In genomic region chr7:105019269-105019668, GRCh38 we compare ENCODE assay signal across 12 cellular contexts. TPM values are rescaled to one million over a fixed set of nuclear protein-coding genes. Genes with fewer than 3 reads are reported as not detected.
DNase-seq lines count a peak whose midpoint lies in the region; ATAC-seq and TF ChIP-seq lines count a peak whose summit lies in the region.
"Had no signal": no experiment of that assay in that cellular context is flagged by ENCODE, and none has a peak within 500 bp of the region (broad histone marks: within the 10 kb centered on the region; RNA-seq: fewer than 3 reads in every experiment).

No MANE protein-coding gene starts in this region.

- H3K4me3 ChIP-seq in BLaER1 = no peak overlapping the region
- H3K4me3 ChIP-seq in GM12864 (ENCODE audit: low read depth, low read length) = peak overlapping the region; percentile 41; the same call in 1 of the 2 replicates
- H3K4me3 ChIP-seq in naive thymus-derived CD4-positive, alpha-beta T cell (ENCODE audit: low read length) = no peak overlapping the region
- H3K4me3 ChIP-seq: MG63, pancreas had no signal

- no peak for DNase-seq in GM12864 (ENCODE audit: low read depth)
- no peak for DNase-seq in activated naive CD8-positive, alpha-beta T cell treated with anti-CD3 and anti-CD28 coated beads for 36 hours
- no peak for DNase-seq in naive thymus-derived CD4-positive, alpha-beta T cell
- no peak for DNase-seq in mucosa of gallbladder (ENCODE audit: low spot score)
- no peak for DNase-seq in progenitor cell of endocrine pancreas (ENCODE audit: low spot score, unreplicated experiment)
- no peak for DNase-seq in OCI-M1 (lab: John Stamatoyannopoulos, UW)
- DNase-seq: H7, MG63, pancreas had no signal

- no peaks in the 10 kb centered on the region for H3K9me3 ChIP-seq in BLaER1
- H3K9me3 ChIP-seq in naive thymus-derived CD4-positive, alpha-beta T cell (ENCODE audit: control insufficient read depth in 2 of 3, low read length in 3 of 3) = no peaks in the 10 kb centered on the region
- H3K9me3 ChIP-seq: MG63, pancreas had no signal

- POLR2A ChIA-PET in naive thymus-derived CD4-positive, alpha-beta T cell (lab: Charles Lee) = interaction anchor here (0.9 to 15.5 kb wide), 3 partner anchors 34 to 1091 kb away, joined by 3 to 639 read pairs (median 3); no protein-coding TSS in a partner anchor

- H3K9me3 Mint-ChIP-seq in activated naive CD8-positive, alpha-beta T cell treated with anti-CD3 and anti-CD28 coated beads for 36 hours = no peaks in the 10 kb centered on the region
- H3K9me3 Mint-ChIP-seq in naive thymus-derived CD4-positive, alpha-beta T cell = peaks cover 0 to 1% (median 0%) of the 10 kb centered on the region in 11 donors
- no peaks in the 10 kb centered on the region for H3K9me3 Mint-ChIP-seq in progenitor cell of endocrine pancreas (ENCODE audit: low read depth)
- H3K9me3 Mint-ChIP-seq: WTC11 had no signal

- peak overlapping the region; percentile 50 for H3K4me2 ChIP-seq in BLaER1

- peak overlapping the region; percentile 40 for H3K4me3 Mint-ChIP-seq in activated naive CD8-positive, alpha-beta T cell treated with anti-CD3 and anti-CD28 coated beads for 36 hours
- peak overlapping the region; percentile 16 to 97 (median 72) for H3K4me3 Mint-ChIP-seq in naive thymus-derived CD4-positive, alpha-beta T cell
- H3K4me3 Mint-ChIP-seq in progenitor cell of endocrine pancreas (ENCODE audit: low read depth) = no peak overlapping the region

- H3K27me3 Mint-ChIP-seq in activated naive CD8-positive, alpha-beta T cell treated with anti-CD3 and anti-CD28 coated beads for 36 hours = no peaks in the 10 kb centered on the region
- no peaks in the 10 kb centered on the region for H3K27me3 Mint-ChIP-seq in naive thymus-derived CD4-positive, alpha-beta T cell
- H3K27me3 Mint-ChIP-seq in progenitor cell of endocrine pancreas = no peaks in the 10 kb centered on the region

- H3K36me3 Mint-ChIP-seq in activated naive CD8-positive, alpha-beta T cell treated with anti-CD3 and anti-CD28 coated beads for 36 hours = peaks cover 51% of the 10 kb centered on the region
- peaks cover 0 to 15% (median under 1%) of the 10 kb centered on the region in 5 donors for H3K36me3 Mint-ChIP-seq in naive thymus-derived CD4-positive, alpha-beta T cell
- H3K36me3 Mint-ChIP-seq in progenitor cell of endocrine pancreas (ENCODE audit: insufficient read depth) = no peaks in the 10 kb centered on the region

- no peak overlapping the region for H3K9ac ChIP-seq in BLaER1

- H3K4me1 Mint-ChIP-seq in activated naive CD8-positive, alpha-beta T cell treated with anti-CD3 and anti-CD28 coated beads for 36 hours = peaks cover 55% of the 10 kb centered on the region
- peaks cover 41 to 84% (median 69%) of the 10 kb centered on the region in 7 donors for H3K4me1 Mint-ChIP-seq in naive thymus-derived CD4-positive, alpha-beta T cell
- peaks cover 34% of the 10 kb centered on the region for H3K4me1 Mint-ChIP-seq in progenitor cell of endocrine pancreas (ENCODE audit: low read depth)

- peaks cover 63% of the 10 kb centered on the region for H3K4me1 ChIP-seq in BLaER1
- peaks cover 37 to 45% of the 10 kb centered on the region in 2 donors for H3K4me1 ChIP-seq in naive thymus-derived CD4-positive, alpha-beta T cell (ENCODE audit: control insufficient read depth in 2 of 2, insufficient read depth in 2 of 2, low read length in 2 of 2)

- no peak for ATAC-seq in naive thymus-derived CD4-positive, alpha-beta T cell
- ATAC-seq in GM19455 (IDR thresholded peaks at IDR 0.05; ENCODE audit: unreplicated experiment) = no peak
- ATAC-seq: WTC11 had no signal

- peaks cover 11% of the 10 kb centered on the region; the same call in 1 of the 2 replicates for H3K36me3 ChIP-seq in BLaER1
- H3K36me3 ChIP-seq in naive thymus-derived CD4-positive, alpha-beta T cell (ENCODE audit: control insufficient read depth in 2 of 3, insufficient read depth in 3 of 3, low read length in 3 of 3) = peaks cover 0 to 9% (median 0%) of the 10 kb centered on the region in 3 experiments
- H3K36me3 ChIP-seq: MG63, pancreas had no signal

- intact Hi-C loops in naive thymus-derived CD4-positive, alpha-beta T cell (cut with micrococcal nuclease) = loop anchor here in 1 of 2 donors (10.0 kb wide), 1 partner anchor 1674 kb away; the partner anchor contains the start of genes DNAJC2 and PSMC2

- H3K27ac ChIP-seq in BLaER1 = no peak overlapping the region
- H3K27ac ChIP-seq in naive thymus-derived CD4-positive, alpha-beta T cell (ENCODE audit: low read depth, low read length) = no peak overlapping the region
- H3K27ac ChIP-seq: pancreas had no signal

- CTCF ChIA-PET in naive thymus-derived CD4-positive, alpha-beta T cell (lab: Charles Lee) = interaction anchor here (0.7 to 0.8 kb wide), 2 partner anchors 34 to 38 kb away, joined by 3 read pairs; no protein-coding TSS in a partner anchor

- peak overlapping the region; percentile 12 for H3K27ac Mint-ChIP-seq in activated naive CD8-positive, alpha-beta T cell treated with anti-CD3 and anti-CD28 coated beads for 36 hours
- peak overlapping the region in 1 of 9 donors; percentile 50 for H3K27ac Mint-ChIP-seq in naive thymus-derived CD4-positive, alpha-beta T cell
- no peak overlapping the region for H3K27ac Mint-ChIP-seq in progenitor cell of endocrine pancreas
- H3K27ac Mint-ChIP-seq: WTC11 had no signal

- TF ChIP-seq CTCF in GM12864 (IDR thresholded peaks at IDR 0.05; ENCODE audit: low read depth, low read length, missing control alignments) = no peak
- no peak for TF ChIP-seq CTCF in progenitor cell of endocrine pancreas (IDR thresholded peaks at IDR 0.05; ENCODE audit: unreplicated experiment)

- H3K27me3 ChIP-seq in BLaER1 = no peaks in the 10 kb centered on the region
- H3K27me3 ChIP-seq in naive thymus-derived CD4-positive, alpha-beta T cell (ENCODE audit: control insufficient read depth in 2 of 2, insufficient read depth in 2 of 2, low read length in 2 of 2) = no peaks in the 10 kb centered on the region
- H3K27me3 ChIP-seq: MG63, pancreas had no signal

- H4K20me1 ChIP-seq in BLaER1 = peaks cover 89% of the 10 kb centered on the region

RNA-seq across cellular contexts. Expression of gene KMT2E, which starts 5.3 kb away (rescaled TPM):
- total RNA-seq in activated naive CD8-positive, alpha-beta T cell treated with anti-CD3 and anti-CD28 coated beads for 36 hours = 10 to 100 TPM; 58.0 to 62.4 TPM
- total RNA-seq in naive thymus-derived CD4-positive, alpha-beta T cell = 100 to 1,000 TPM; 129 to 221 (median 186) TPM
- 100 to 1,000 TPM; 195 to 221 TPM for polyA plus RNA-seq in naive thymus-derived CD4-positive, alpha-beta T cell
- total RNA-seq in mucosa of gallbladder = 81.5 TPM
- total RNA-seq in progenitor cell of endocrine pancreas = 107 TPM in 2 replicates
